In genomic region chr12:12723147-12723680, GRCh38 we compare ENCODE assay signal across 1 cellular context.
TF ChIP-seq lines count a peak whose summit lies in the region.

No MANE protein-coding gene starts in this region.

TF ChIP-seq in liver, 16 proteins besides CTCF, POLR2A, EP300 and RAD21 (continued from another document):
- TF ChIP-seq NR2F2 (IDR thresholded peaks at IDR 0.05) (no peak), FOXA1 (IDR thresholded peaks at IDR 0.05) (no peak), YY1 (IDR thresholded peaks at IDR 0.05) (no peak), JUND (IDR thresholded peaks at IDR 0.05) (no peak), HNF4A (conservative IDR thresholded peaks at IDR 0.05) (no peak)
